ENCODE assay signal across 23 cellular contexts in genomic region chr16:3597226-3597625, GRCh38. TPM values are rescaled to one million over a fixed set of nuclear protein-coding genes. Genes with fewer than 3 reads are reported as not detected.
"Had no signal": no experiment of that assay in that cellular context is flagged by ENCODE, and none has a peak within 500 bp of the region (broad histone marks: within the 10 kb centered on the region; RNA-seq: fewer than 3 reads in every experiment).

No MANE protein-coding gene starts in this region.

- H3K27me3 Mint-ChIP-seq: naive B cell; stimulated activated memory B cell treated with anti-CD40 and anti-IgM and Interleukin-4, amounts not matched to agents 10 μg/mL and 1 μg/mL and 100 μg/mL, for 72 hours; stimulated activated naive CD8-positive, alpha-beta T cell treated with anti-CD3 and anti-CD28 coated beads, Interleukin-15, Interleukin-2, amounts not matched to agents 100 ng/mL and 50 ng/mL, for 24 hours had no signal

- H3K27ac ChIP-seq: colonic mucosa, dorsolateral prefrontal cortex, epithelial cell of prostate, esophagus muscularis mucosa, gastrocnemius medialis, spleen, tibial artery, upper lobe of left lung, vagina had no signal

- DNase-seq: colonic mucosa; effector CD8-positive, alpha-beta T cell; gastrocnemius medialis; glutamatergic neuron; left colon; left ventricle myocardium superior; mesendoderm; naive B cell; spleen; stimulated activated CD4-positive, alpha-beta T cell treated with anti-CD3 and anti-CD28 coated beads, Interleukin-15, amount 100 ng/mL, for 24 hours; stimulated activated CD4-positive, alpha-beta T cell treated with anti-CD3 and anti-CD28 coated beads, Interleukin-1b, Interleukin-23, amount 100 ng/mL, for 48 hours; stimulated activated CD4-positive, alpha-beta T cell treated with anti-CD3 and anti-CD28 coated beads, Interleukin-4, amount 100 ng/mL, for 24 hours; tibial artery; upper lobe of left lung had no signal

- H3K36me3 ChIP-seq: colonic mucosa had no signal

- H3K9me3 Mint-ChIP-seq: naive B cell; stimulated activated memory B cell treated with anti-CD40 and anti-IgM and Interleukin-4, amounts not matched to agents 10 μg/mL and 1 μg/mL and 100 μg/mL, for 72 hours; stimulated activated naive CD8-positive, alpha-beta T cell treated with anti-CD3 and anti-CD28 coated beads, Interleukin-15, Interleukin-2, amounts not matched to agents 100 ng/mL and 50 ng/mL, for 24 hours had no signal

- H3K4me1 Mint-ChIP-seq: naive B cell; nephron; stimulated activated memory B cell treated with anti-CD40 and anti-IgM and Interleukin-4, amounts not matched to agents 10 μg/mL and 1 μg/mL and 100 μg/mL, for 72 hours had no signal

- H3K27ac Mint-ChIP-seq: nephron; stimulated activated memory B cell treated with anti-CD40 and anti-IgM and Interleukin-4, amounts not matched to agents 10 μg/mL and 1 μg/mL and 100 μg/mL, for 72 hours; stimulated activated naive CD8-positive, alpha-beta T cell treated with anti-CD3 and anti-CD28 coated beads, Interleukin-15, Interleukin-2, amounts not matched to agents 100 ng/mL and 50 ng/mL, for 24 hours had no signal

- H3K4me3 ChIP-seq: colonic mucosa, dorsolateral prefrontal cortex, esophagus muscularis mucosa, gastrocnemius medialis, lung, spleen, tibial artery, upper lobe of left lung, vagina had no signal

- H3K4me3 Mint-ChIP-seq: naive B cell; nephron; stimulated activated memory B cell treated with anti-CD40 and anti-IgM and Interleukin-4, amounts not matched to agents 10 μg/mL and 1 μg/mL and 100 μg/mL, for 72 hours; stimulated activated naive CD8-positive, alpha-beta T cell treated with anti-CD3 and anti-CD28 coated beads, Interleukin-15, Interleukin-2, amounts not matched to agents 100 ng/mL and 50 ng/mL, for 24 hours had no signal

- H3K9me3 ChIP-seq: colonic mucosa, esophagus muscularis mucosa, gastrocnemius medialis, tibial artery, upper lobe of left lung, vagina had no signal

- H3K4me1 ChIP-seq: colonic mucosa, esophagus muscularis mucosa, gastrocnemius medialis, spleen, tibial artery, upper lobe of left lung, vagina had no signal

RNA-seq across cellular contexts. Expression of gene NLRC3, which starts 20.0 kb away (rescaled TPM):
- total RNA-seq: fibroblast of villous mesenchyme had no signal
